1 cellular context compared by ENCODE assay signal in genomic region chrX:103774070-103774642, GRCh38.
TF ChIP-seq lines count a peak whose summit lies in the region.

No MANE protein-coding gene starts in this region.

TF ChIP-seq in H1, 55 proteins besides CTCF, POLR2A, EP300 and RAD21 (continued from another document):
- no peak for TF ChIP-seq MAX (IDR thresholded peaks at IDR 0.05)
- no peak for TF ChIP-seq FOSL1 (IDR thresholded peaks at IDR 0.05; ENCODE audit: insufficient read depth, low read depth, low read length)
- no peak for TF ChIP-seq TEAD4 (IDR thresholded peaks at IDR 0.05; ENCODE audit: low read depth, low read length)
- TF ChIP-seq KDM5A (IDR thresholded peaks at IDR 0.05; ENCODE audit: low read length) = no peak
- TF ChIP-seq ASH2L (IDR thresholded peaks at IDR 0.05; ENCODE audit: low read length) = no peak
- TF ChIP-seq KDM4A (IDR thresholded peaks at IDR 0.05; ENCODE audit: low read depth, low read length, severe bottlenecking) = no peak
- TF ChIP-seq USF2 (IDR thresholded peaks at IDR 0.05; ENCODE audit: low read length) = no peak
- no peak for TF ChIP-seq NRF1 (IDR thresholded peaks at IDR 0.05; ENCODE audit: low read depth, low read length)
- no peak for TF ChIP-seq JUND (IDR thresholded peaks at IDR 0.05; ENCODE audit: low read length)
- TF ChIP-seq ATF2 (IDR thresholded peaks at IDR 0.05; ENCODE audit: low read length) = no peak
- no peak for TF ChIP-seq RXRA (IDR thresholded peaks at IDR 0.05; ENCODE audit: insufficient read depth, low read depth, low read length)
- TF ChIP-seq HDAC6 (IDR thresholded peaks at IDR 0.05; ENCODE audit: low read depth, low read length) = no peak
- TF ChIP-seq CHD7 (IDR thresholded peaks at IDR 0.05; ENCODE audit: insufficient replicate concordance, low read length) = no peak
- no peak for TF ChIP-seq SIX5 (IDR thresholded peaks at IDR 0.05; ENCODE audit: low read depth, low read length)
